In genomic region chr18:1232867-1233266, GRCh38 we compare ENCODE assay signal across 34 cellular contexts.
"Had no signal": no experiment of that assay in that cellular context is flagged by ENCODE, and none has a peak within 500 bp of the region (broad histone marks: within the 10 kb centered on the region; RNA-seq: fewer than 3 reads in every experiment).

No MANE protein-coding gene starts in this region.

- H3K36me3 ChIP-seq: MG63 had no signal

- H3K9ac ChIP-seq: KMS-11 had no signal

- H3K4me3 ChIP-seq: MG63 had no signal

- H3K4me2 ChIP-seq: KMS-11 had no signal

- DNase-seq: Karpas-422, Kasumi-1, MG63, MM.1S, MV-4-11, NCI-H1048, NCI-H1092, NCI-H1092 treated with DMSO at 0.1 percent for 48 hours, NCI-H1105, NCI-H1105 treated with DMSO at 0.1 percent for 48 hours, NCI-H1417, NCI-H1417 treated with DMSO at 0.1 percent for 48 hours, NCI-H1436, NCI-H1436 treated with DMSO at 0.1 percent for 48 hours, NCI-H146, NCI-H1694, NCI-H1694 treated with DMSO at 0.1 percent for 48 hours, NCI-H187, NCI-H187 treated with DMSO at 0.1 percent for 48 hours, NCI-H1930, NCI-H2029, NCI-H2029 treated with DMSO at 0.1 percent for 48 hours, NCI-H2081, NCI-H2081 treated with DMSO at 0.1 percent for 48 hours, NCI-H2107, NCI-H2171, NCI-H2171 treated with DMSO at 0.1 percent for 48 hours, NCI-H2227 treated with DMSO at 0.1 percent for 48 hours, NCI-H226, NCI-H345, NCI-H446, NCI-H446 treated with DMSO at 0.1 percent for 48 hours, NCI-H510A had no signal

- H3K27me3 ChIP-seq: MG63 had no signal

- H3K27ac ChIP-seq: KMS-11 had no signal
